ENCODE assay signal across 1 cellular context in genomic region chr3:131338948-131339640, GRCh38.
TF ChIP-seq lines count a peak whose summit lies in the region.

No MANE protein-coding gene starts in this region.

TF ChIP-seq in SK-N-SH, 30 proteins besides CTCF, POLR2A, EP300 and RAD21 (continued from another document):
- TF ChIP-seq RXRA (IDR thresholded peaks at IDR 0.05; ENCODE audit: borderline replicate concordance, low read depth) (no peak), MEF2A (IDR thresholded peaks at IDR 0.05; ENCODE audit: borderline replicate concordance, low read depth) (no peak), NFIC (IDR thresholded peaks at IDR 0.05; ENCODE audit: borderline replicate concordance) (no peak), JUND (IDR thresholded peaks at IDR 0.05) (no peak), SIN3A (IDR thresholded peaks at IDR 0.05; ENCODE audit: borderline replicate concordance, low read depth, low read length) (no peak), CHD2 (IDR thresholded peaks at IDR 0.05; ENCODE audit: low read length, partially characterized antibody) (no peak), REST (IDR thresholded peaks at IDR 0.05; ENCODE audit: low read depth, low read length) (no peak), GATA2 (CRISPR knock-in tag; IDR thresholded peaks at IDR 0.05) (no peak), EZH2phosphoT487 (IDR thresholded peaks at IDR 0.05; ENCODE audit: borderline replicate concordance, low read depth) (no peak)
- TF ChIP-seq, protein P1, sequence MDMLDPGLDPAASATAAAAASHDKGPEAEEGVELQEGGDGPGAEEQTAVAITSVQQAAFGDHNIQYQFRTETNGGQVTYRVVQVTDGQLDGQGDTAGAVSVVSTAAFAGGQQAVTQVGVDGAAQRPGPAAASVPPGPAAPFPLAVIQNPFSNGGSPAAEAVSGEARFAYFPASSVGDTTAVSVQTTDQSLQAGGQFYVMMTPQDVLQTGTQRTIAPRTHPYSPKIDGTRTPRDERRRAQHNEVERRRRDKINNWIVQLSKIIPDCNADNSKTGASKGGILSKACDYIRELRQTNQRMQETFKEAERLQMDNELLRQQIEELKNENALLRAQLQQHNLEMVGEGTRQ (IDR thresholded peaks at IDR 0.05; ENCODE audit: borderline replicate concordance, low read depth, low read length), result no peak
- TF ChIP-seq, protein P2, sequence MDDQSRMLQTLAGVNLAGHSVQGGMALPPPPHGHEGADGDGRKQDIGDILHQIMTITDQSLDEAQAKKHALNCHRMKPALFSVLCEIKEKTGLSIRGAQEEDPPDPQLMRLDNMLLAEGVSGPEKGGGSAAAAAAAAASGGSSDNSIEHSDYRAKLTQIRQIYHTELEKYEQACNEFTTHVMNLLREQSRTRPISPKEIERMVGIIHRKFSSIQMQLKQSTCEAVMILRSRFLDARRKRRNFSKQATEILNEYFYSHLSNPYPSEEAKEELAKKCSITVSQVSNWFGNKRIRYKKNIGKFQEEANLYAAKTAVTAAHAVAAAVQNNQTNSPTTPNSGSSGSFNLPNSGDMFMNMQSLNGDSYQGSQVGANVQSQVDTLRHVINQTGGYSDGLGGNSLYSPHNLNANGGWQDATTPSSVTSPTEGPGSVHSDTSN (IDR thresholded peaks at IDR 0.05), result no peak
- TF ChIP-seq, protein P3, sequence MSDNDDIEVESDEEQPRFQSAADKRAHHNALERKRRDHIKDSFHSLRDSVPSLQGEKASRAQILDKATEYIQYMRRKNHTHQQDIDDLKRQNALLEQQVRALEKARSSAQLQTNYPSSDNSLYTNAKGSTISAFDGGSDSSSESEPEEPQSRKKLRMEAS (IDR thresholded peaks at IDR 0.05; ENCODE audit: low read depth), result no peak
